In genomic region chr1:57067863-57068262, GRCh38 we compare ENCODE assay signal across 22 cellular contexts.
A peak's percentile ranks its signal among the peaks of the same experiment; 100 is the strongest.
DNase-seq lines count a peak whose midpoint lies in the region; ATAC-seq and TF ChIP-seq lines count a peak whose summit lies in the region.
"Had no signal": no experiment of that assay in that cellular context is flagged by ENCODE, and none has a peak within 500 bp of the region (broad histone marks: within the 10 kb centered on the region; RNA-seq: fewer than 3 reads in every experiment).

No MANE protein-coding gene starts in this region.

- H3K36me3 ChIP-seq in heart right ventricle (no peaks in the 10 kb centered on the region), left lung (no peaks in the 10 kb centered on the region)
- H3K36me3 ChIP-seq: lower lobe of right lung had no signal

- H3K27ac ChIP-seq in heart right ventricle, result peak overlapping the region in 1 of 10 donors; percentile 19
- H3K27ac ChIP-seq in left lung, result no peak overlapping the region
- H3K27ac ChIP-seq: lower lobe of right lung had no signal

- DNase-seq in heart right ventricle, result peak; percentile 17 to 37
- no peak for DNase-seq in cardiac septum (ENCODE audit: low spot score)
- peak; percentile 67 for DNase-seq in astrocyte of the hippocampus (ENCODE audit: low read depth, low spot score)
- no peak for DNase-seq in left lung
- no peak for DNase-seq in KG1 (lab: John Stamatoyannopoulos, UW)
- DNase-seq in posterior cingulate gyrus, result no peak
- DNase-seq: activated CD4-positive, alpha-beta T cell treated with anti-CD3 and anti-CD28 coated beads for 36 hours; activated naive CD4-positive, alpha-beta T cell treated with anti-CD3 and anti-CD28 coated beads, Interleukin-2, amount 50 U/mL, for 16 hours; activated T-cell treated with anti-CD3 and anti-CD28 coated beads, Interleukin-2, amount 50 U/mL, for 72 hours; anterior cingulate cortex; DMS79; glutamatergic neuron; H7; lower lobe of right lung; MV-4-11; NCI-H187 treated with DMSO at 0.1 percent for 48 hours; NCI-H510A; occipital lobe had no signal

- intact Hi-C loops in heart right ventricle (cut with DNase I), result loop anchor here in 1 of 10 donors (10.0 kb wide), 1 partner anchor 233 kb away; no protein-coding TSS in a partner anchor
- intact Hi-C loops in cardiac septum (cut with DNase I), result no loop called here
- intact Hi-C loops in left lung (cut with DNase I), result no loop called here
- intact Hi-C loops in posterior cingulate gyrus (cut with DNase I), result no loop called here

- peaks cover 0 to 28% (median 6%) of the 10 kb centered on the region in 9 donors for H3K4me1 ChIP-seq in heart right ventricle
- no peaks in the 10 kb centered on the region for H3K4me1 ChIP-seq in left lung
- H3K4me1 ChIP-seq: lower lobe of right lung had no signal

- H3K4me3 ChIP-seq in heart right ventricle (no peak overlapping the region), left lung (no peak overlapping the region)
- H3K4me3 ChIP-seq: K562, lower lobe of right lung had no signal

- 60 to 65% methylated on average over 3 of the region's 3 CpGs for WGBS in heart right ventricle, 2 donors

- H3K9me3 ChIP-seq in heart right ventricle (no peaks in the 10 kb centered on the region), left lung (no peaks in the 10 kb centered on the region)
- H3K9me3 ChIP-seq: lower lobe of right lung had no signal

- TF ChIP-seq CTCF in heart right ventricle (IDR thresholded peaks at IDR 0.05) (no peak), left lung (IDR thresholded peaks at IDR 0.05) (no peak)

- ATAC-seq in heart right ventricle (peak in 4 of 8 donors; percentile 33 to 77 (median 55)), left lung (peak; percentile 19), GM21526 (IDR thresholded peaks at IDR 0.05; ENCODE audit: low FRiP score, unreplicated experiment) (no peak), HG03025 (IDR thresholded peaks at IDR 0.05; ENCODE audit: low FRiP score, unreplicated experiment) (no peak)
- ATAC-seq: activated CD4-positive, alpha-beta T cell treated with anti-CD3 and anti-CD28 coated beads for 36 hours; activated T-cell treated with anti-CD3 and anti-CD28 coated beads, Interleukin-2, amount 50 U/mL, for 72 hours; K562; lower lobe of right lung; sciatic nerve had no signal

- H3K27me3 ChIP-seq in heart right ventricle (no peaks in the 10 kb centered on the region), left lung (no peaks in the 10 kb centered on the region)

Comparison
In these comparisons a context has a peak if more than half of its experiments do, and no peak if none do; other contexts are left out.
1. DNase-seq: peak in heart right ventricle (2 of 2) and astrocyte of the hippocampus (single experiment); none in cardiac septum (single experiment), left lung (0 of 2), KG1 (single experiment) and posterior cingulate gyrus (0 of 10).